Comparison of ENCODE assay signal across 20 cellular contexts in the genomic region with DNA sequence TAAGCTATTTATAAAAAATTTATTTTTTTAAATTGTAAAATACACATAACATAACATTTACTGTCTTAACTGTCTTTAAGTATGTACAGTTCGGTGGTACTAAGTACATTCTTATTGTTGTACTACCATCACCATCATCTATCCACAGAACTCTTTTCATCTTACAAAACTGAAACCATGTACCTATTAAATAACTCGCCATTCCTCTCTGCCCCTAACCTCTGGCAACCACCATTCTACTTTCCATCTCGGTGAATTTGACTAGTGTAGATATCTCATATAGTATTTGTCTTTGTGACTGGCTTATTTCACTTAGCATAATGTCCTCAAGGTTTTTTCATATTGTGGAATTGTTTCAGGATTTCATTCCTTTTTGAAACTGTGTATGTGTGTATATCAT. TPM values are rescaled to one million over a fixed set of nuclear protein-coding genes. Genes with fewer than 3 reads are reported as not detected.
DNase-seq lines count a peak whose midpoint lies in the region; ATAC-seq lines count a peak whose summit lies in the region.
"Had no signal": no experiment of that assay in that cellular context is flagged by ENCODE, and none has a peak within 500 bp of the region (broad histone marks: within the 10 kb centered on the region; RNA-seq: fewer than 3 reads in every experiment).

No MANE protein-coding gene starts in this region.

- H3K36me3 ChIP-seq in CD4-positive, alpha-beta memory T cell (ENCODE audit: insufficient read depth, low read length): no peaks in the 10 kb centered on the region

- H3K4me1 Mint-ChIP-seq in CD4-positive, alpha-beta memory T cell: peaks cover 47 to 72% (median 56%) of the 10 kb centered on the region in 4 donors
- H3K4me1 Mint-ChIP-seq in activated naive CD8-positive, alpha-beta T cell treated with anti-CD3 and anti-CD28 coated beads for 36 hours: peaks cover 56% of the 10 kb centered on the region
- peaks cover 25 to 78% (median 55%) of the 10 kb centered on the region in 4 donors for H3K4me1 Mint-ChIP-seq in naive thymus-derived CD8-positive, alpha-beta T cell
- H3K4me1 Mint-ChIP-seq in activated T-helper 2 cell treated with anti-CD3 and anti-CD28 coated beads, Interferon-gamma antibody, Interleukin-2, Interleukin-4, amounts not matched to agents 10 μg/mL and 5 μg/mL and 100 μg/mL, durations not matched to agents 14 hours and 24 hours and 36 hours (ENCODE audit: low read depth): peaks cover 31% of the 10 kb centered on the region

- peak overlapping the region in 1 of 7 donors; percentile 2 for H3K27ac Mint-ChIP-seq in CD4-positive, alpha-beta memory T cell
- H3K27ac Mint-ChIP-seq in activated naive CD8-positive, alpha-beta T cell treated with anti-CD3 and anti-CD28 coated beads for 36 hours: peak overlapping the region; percentile 50
- H3K27ac Mint-ChIP-seq in naive thymus-derived CD8-positive, alpha-beta T cell: peak overlapping the region in 3 of 10 donors; percentile 12 to 57 (median 38)
- no peak overlapping the region for H3K27ac Mint-ChIP-seq in activated T-helper 2 cell treated with anti-CD3 and anti-CD28 coated beads, Interferon-gamma antibody, Interleukin-2, Interleukin-4, amounts not matched to agents 10 μg/mL and 5 μg/mL and 100 μg/mL, durations not matched to agents 14 hours and 24 hours and 36 hours

- H3K9me3 ChIP-seq in CD4-positive, alpha-beta memory T cell (ENCODE audit: control insufficient read depth in 1 of 2, low read length in 2 of 2): no peaks in the 10 kb centered on the region

- H3K4me3 ChIP-seq in CD4-positive, alpha-beta memory T cell (ENCODE audit: low read length in 2 of 2): no peak overlapping the region
- H3K4me3 ChIP-seq: PC-9 had no signal

- H3K27ac ChIP-seq in CD4-positive, alpha-beta memory T cell (ENCODE audit: low read depth, low read length): no peak overlapping the region
- H3K27ac ChIP-seq: PC-9, RWPE1 had no signal

- POLR2A ChIA-PET in CD4-positive, alpha-beta memory T cell (lab: Charles Lee; ENCODE audit: partially characterized antibody): interaction anchor here (1.5 kb wide), 1 partner anchor 21 kb away, joined by 3 read pairs; no protein-coding TSS in a partner anchor
- POLR2A ChIA-PET in naive thymus-derived CD8-positive, alpha-beta T cell (lab: Charles Lee): no interaction called here

- peak; percentile 43 for ATAC-seq in GM18868 (IDR thresholded peaks at IDR 0.05; ENCODE audit: unreplicated experiment)
- ATAC-seq in naive thymus-derived CD8-positive, alpha-beta T cell: peak; percentile 33 to 44

- no peaks in the 10 kb centered on the region for H3K27me3 Mint-ChIP-seq in CD4-positive, alpha-beta memory T cell
- no peaks in the 10 kb centered on the region for H3K27me3 Mint-ChIP-seq in activated naive CD8-positive, alpha-beta T cell treated with anti-CD3 and anti-CD28 coated beads for 36 hours
- H3K27me3 Mint-ChIP-seq in naive thymus-derived CD8-positive, alpha-beta T cell: no peaks in the 10 kb centered on the region
- H3K27me3 Mint-ChIP-seq in activated T-helper 2 cell treated with anti-CD3 and anti-CD28 coated beads, Interferon-gamma antibody, Interleukin-2, Interleukin-4, amounts not matched to agents 10 μg/mL and 5 μg/mL and 100 μg/mL, durations not matched to agents 14 hours and 24 hours and 36 hours (ENCODE audit: low read depth): no peaks in the 10 kb centered on the region

- CTCF ChIA-PET in CD4-positive, alpha-beta memory T cell (lab: Charles Lee; ENCODE audit: partially characterized antibody): interaction anchor here (4.6 kb wide), 1 partner anchor 16 kb away, joined by 28 read pairs; no protein-coding TSS in a partner anchor

- H3K9me3 Mint-ChIP-seq in CD4-positive, alpha-beta memory T cell: peaks cover 0 to 10% (median 2%) of the 10 kb centered on the region in 8 donors
- H3K9me3 Mint-ChIP-seq in activated naive CD8-positive, alpha-beta T cell treated with anti-CD3 and anti-CD28 coated beads for 36 hours: peaks cover 14% of the 10 kb centered on the region
- H3K9me3 Mint-ChIP-seq in naive thymus-derived CD8-positive, alpha-beta T cell: peaks cover 0 to 6% (median 0%) of the 10 kb centered on the region in 9 donors
- peaks cover 5% of the 10 kb centered on the region for H3K9me3 Mint-ChIP-seq in activated T-helper 2 cell treated with anti-CD3 and anti-CD28 coated beads, Interferon-gamma antibody, Interleukin-2, Interleukin-4, amounts not matched to agents 10 μg/mL and 5 μg/mL and 100 μg/mL, durations not matched to agents 14 hours and 24 hours and 36 hours

- no peaks in the 10 kb centered on the region for H3K27me3 ChIP-seq in CD4-positive, alpha-beta memory T cell (ENCODE audit: insufficient read depth, low read length)

- intact Hi-C loops in CD4-positive, alpha-beta memory T cell (cut with micrococcal nuclease): loop anchor here (5.0 kb wide), 1 partner anchor 33 kb away; no protein-coding TSS in a partner anchor
- intact Hi-C loops in activated T-helper 2 cell treated with anti-CD3 and anti-CD28 coated beads, Interferon-gamma antibody, Interleukin-2, Interleukin-4, amounts not matched to agents 10 μg/mL and 5 μg/mL and 100 μg/mL, durations not matched to agents 14 hours and 24 hours and 36 hours (cut with micrococcal nuclease): loop anchor here (2.0 kb wide), 1 partner anchor 20 kb away; no protein-coding TSS in a partner anchor

- H3K4me1 ChIP-seq in CD4-positive, alpha-beta memory T cell (ENCODE audit: insufficient read depth, low read length): peaks cover 65% of the 10 kb centered on the region

- peaks cover 8 to 17% of the 10 kb centered on the region in 2 donors for H3K36me3 Mint-ChIP-seq in CD4-positive, alpha-beta memory T cell
- peaks cover 22% of the 10 kb centered on the region for H3K36me3 Mint-ChIP-seq in activated naive CD8-positive, alpha-beta T cell treated with anti-CD3 and anti-CD28 coated beads for 36 hours
- peaks cover 2 to 14% (median 4%) of the 10 kb centered on the region in 3 donors for H3K36me3 Mint-ChIP-seq in naive thymus-derived CD8-positive, alpha-beta T cell
- H3K36me3 Mint-ChIP-seq in activated T-helper 2 cell treated with anti-CD3 and anti-CD28 coated beads, Interferon-gamma antibody, Interleukin-2, Interleukin-4, amounts not matched to agents 10 μg/mL and 5 μg/mL and 100 μg/mL, durations not matched to agents 14 hours and 24 hours and 36 hours (ENCODE audit: low read depth): peaks cover 31% of the 10 kb centered on the region

- peak overlapping the region in 5 of 8 donors; percentile 6 to 27 (median 17) for H3K4me3 Mint-ChIP-seq in CD4-positive, alpha-beta memory T cell
- H3K4me3 Mint-ChIP-seq in activated naive CD8-positive, alpha-beta T cell treated with anti-CD3 and anti-CD28 coated beads for 36 hours: peak overlapping the region; percentile 47
- peak overlapping the region in 4 of 10 donors; percentile 2 to 49 (median 12) for H3K4me3 Mint-ChIP-seq in naive thymus-derived CD8-positive, alpha-beta T cell
- H3K4me3 Mint-ChIP-seq in activated T-helper 2 cell treated with anti-CD3 and anti-CD28 coated beads, Interferon-gamma antibody, Interleukin-2, Interleukin-4, amounts not matched to agents 10 μg/mL and 5 μg/mL and 100 μg/mL, durations not matched to agents 14 hours and 24 hours and 36 hours (ENCODE audit: low read depth): no peak overlapping the region
- H3K4me3 Mint-ChIP-seq: H9 had no signal

- peak in 1 of 5 donors; percentile 29 for DNase-seq in CD4-positive, alpha-beta memory T cell
- no peak for DNase-seq in activated naive CD8-positive, alpha-beta T cell treated with anti-CD3 and anti-CD28 coated beads for 36 hours
- no peak for DNase-seq in naive thymus-derived CD8-positive, alpha-beta T cell
- DNase-seq in DMS79 treated with DMSO at 0.1 percent for 48 hours (lab: John Stamatoyannopoulos, UW) (no peak), NCI-H2171 treated with DMSO at 0.1 percent for 48 hours (lab: John Stamatoyannopoulos, UW) (no peak)
- DNase-seq in activated T-helper 2 cell treated with anti-CD3 and anti-CD28 coated beads, Interferon-gamma antibody, Interleukin-2, Interleukin-4, amounts not matched to agents 10 μg/mL and 5 μg/mL and 100 μg/mL, durations not matched to agents 14 hours and 24 hours and 36 hours (ENCODE audit: low spot score): no peak
- DNase-seq: ACHN, C1 segment of cervical spinal cord, COR-L47, DMS 273 treated with DMSO at 0.1 percent for 48 hours, GDM1, H9, NCI-H1105 treated with DMSO at 0.1 percent for 48 hours, NCI-H1694 treated with DMSO at 0.1 percent for 48 hours, NCI-H226, NCI-H524, NCI-H82, PC-9 had no signal

RNA-seq across cellular contexts. Expression of a gene that starts 22.6 kb away (rescaled TPM):
- total RNA-seq in CD4-positive, alpha-beta memory T cell: 10 to 100 TPM; 62.2 to 65.9 TPM
- 10 to 100 TPM; 43.7 to 51.5 TPM for polyA plus RNA-seq in CD4-positive, alpha-beta memory T cell
- total RNA-seq in activated naive CD8-positive, alpha-beta T cell treated with anti-CD3 and anti-CD28 coated beads for 36 hours: 10 to 100 TPM; 41.3 to 43.8 TPM
- total RNA-seq in naive thymus-derived CD8-positive, alpha-beta T cell: 10 to 100 TPM; 70.0 to 77.0 TPM
- 10 to 100 TPM; 38.2 to 54.3 (median 40.1) TPM for polyA plus RNA-seq in naive thymus-derived CD8-positive, alpha-beta T cell
- 52.1 and 55.8 TPM in 2 replicates for total RNA-seq in activated T-helper 2 cell treated with anti-CD3 and anti-CD28 coated beads, Interferon-gamma antibody, Interleukin-2, Interleukin-4, amounts not matched to agents 10 μg/mL and 5 μg/mL and 100 μg/mL, durations not matched to agents 14 hours and 24 hours and 36 hours
